Comparison of ENCODE assay signal across 39 cellular contexts in genomic region chr2:11940121-11940743, GRCh38.
"Had no signal": no experiment of that assay in that cellular context is flagged by ENCODE, and none has a peak within 500 bp of the region (broad histone marks: within the 10 kb centered on the region; RNA-seq: fewer than 3 reads in every experiment).

No MANE protein-coding gene starts in this region.

- H3K4me3 Mint-ChIP-seq: activated CD8-positive, alpha-beta T cell treated with anti-CD3 and anti-CD28 coated beads for 36 hours; activated naive CD8-positive, alpha-beta T cell treated with anti-CD3 and anti-CD28 coated beads for 36 hours; activated T-cell treated with anti-CD3 and anti-CD28 coated beads, Interleukin-2, amount 50 U/mL, for 72 hours; activated T-helper 17 cell treated with anti-CD3 and anti-CD28 coated beads, Interleukin-2, amount 50 U/mL, for 72 hours; central memory CD8-positive, alpha-beta T cell; T-helper 1 cell treated with Interleukin-12 subunit alpha and Interleukin-12 subunit beta and Interleukin-4 antibody, amounts not matched to agents 30 μg/mL and 1 μg/mL, for 36 hours; T-helper 2 cell treated with Interferon-gamma antibody and Interleukin-4, amounts not matched to agents 5 μg/mL and 100 μg/mL, for 36 hours had no signal

- H3K27ac ChIP-seq: brain microvascular endothelial cell, cardiac muscle cell, PC-9, RWPE1, SK-N-MC, WERI-Rb-1 had no signal

- H2AFZ ChIP-seq: PC-9 had no signal

- H3K4me3 ChIP-seq: cardiac muscle cell, PC-9, SK-N-MC had no signal

- H3K9me3 Mint-ChIP-seq: activated CD8-positive, alpha-beta T cell treated with anti-CD3 and anti-CD28 coated beads for 36 hours; activated naive CD8-positive, alpha-beta T cell treated with anti-CD3 and anti-CD28 coated beads for 36 hours; activated T-cell treated with anti-CD3 and anti-CD28 coated beads, Interleukin-2, amount 50 U/mL, for 72 hours; activated T-helper 17 cell treated with anti-CD3 and anti-CD28 coated beads, Interleukin-2, amount 50 U/mL, for 72 hours; central memory CD8-positive, alpha-beta T cell; T-helper 1 cell treated with Interleukin-12 subunit alpha and Interleukin-12 subunit beta and Interleukin-4 antibody, amounts not matched to agents 30 μg/mL and 1 μg/mL, for 36 hours; T-helper 2 cell treated with Interferon-gamma antibody and Interleukin-4, amounts not matched to agents 5 μg/mL and 100 μg/mL, for 36 hours had no signal

- ATAC-seq: activated CD8-positive, alpha-beta T cell treated with anti-CD3 and anti-CD28 coated beads for 36 hours; activated T-cell treated with anti-CD3 and anti-CD28 coated beads, Interleukin-2, amount 50 U/mL, for 72 hours; activated T-helper 17 cell treated with anti-CD3 and anti-CD28 coated beads, Interleukin-2, amount 50 U/mL, for 72 hours; Right ventricle myocardium inferior had no signal

- H3K27me3 Mint-ChIP-seq: activated CD8-positive, alpha-beta T cell treated with anti-CD3 and anti-CD28 coated beads for 36 hours; activated naive CD8-positive, alpha-beta T cell treated with anti-CD3 and anti-CD28 coated beads for 36 hours; activated T-helper 17 cell treated with anti-CD3 and anti-CD28 coated beads, Interleukin-2, amount 50 U/mL, for 72 hours; central memory CD8-positive, alpha-beta T cell had no signal

- H3K4me2 ChIP-seq: PC-9 had no signal

- H3K36me3 ChIP-seq: brain microvascular endothelial cell, cardiac muscle cell, WERI-Rb-1 had no signal

- H3K27me3 ChIP-seq: brain microvascular endothelial cell, cardiac muscle cell had no signal

- FAIRE-seq: RCC 7860, TTC549 had no signal

- H3K27ac Mint-ChIP-seq: activated CD8-positive, alpha-beta T cell treated with anti-CD3 and anti-CD28 coated beads for 36 hours; activated naive CD8-positive, alpha-beta T cell treated with anti-CD3 and anti-CD28 coated beads for 36 hours; activated T-cell treated with anti-CD3 and anti-CD28 coated beads, Interleukin-2, amount 50 U/mL, for 72 hours; activated T-helper 17 cell treated with anti-CD3 and anti-CD28 coated beads, Interleukin-2, amount 50 U/mL, for 72 hours; T-helper 1 cell treated with Interleukin-12 subunit alpha and Interleukin-12 subunit beta and Interleukin-4 antibody, amounts not matched to agents 30 μg/mL and 1 μg/mL, for 36 hours; T-helper 2 cell treated with Interferon-gamma antibody and Interleukin-4, amounts not matched to agents 5 μg/mL and 100 μg/mL, for 36 hours had no signal

- DNase-seq: activated CD4-positive, alpha-beta T cell treated with anti-CD3 and anti-CD28 coated beads for 1 hour; activated CD4-positive, alpha-beta T cell treated with anti-CD3 and anti-CD28 coated beads for 48 hours; activated CD4-positive, alpha-beta T cell treated with anti-CD3 and anti-CD28 coated beads, Interleukin-2, amount 50 U/mL, for 4 hours; activated CD4-positive, CD25-positive, alpha-beta regulatory T cell; activated CD8-positive, alpha-beta T cell treated with anti-CD3 and anti-CD28 coated beads for 36 hours; activated effector memory CD4-positive, alpha-beta T cell treated with anti-CD3 and anti-CD28 coated beads, Interleukin-2, amount 50 U/mL, for 16 hours; activated naive CD4-positive, alpha-beta T cell; activated naive CD4-positive, alpha-beta T cell treated with anti-CD3 and anti-CD28 coated beads, Interleukin-2, amount 50 U/mL, for 16 hours; activated naive CD8-positive, alpha-beta T cell treated with anti-CD3 and anti-CD28 coated beads for 36 hours; activated T-cell treated with anti-CD3 and anti-CD28 coated beads, Interleukin-2, amount 50 U/mL, for 1 hour; activated T-cell treated with anti-CD3 and anti-CD28 coated beads, Interleukin-2, amount 50 U/mL, for 72 hours; amniotic stem cell; aorta; brain microvascular endothelial cell; KG1; NCI-H1092 treated with DMSO at 0.1 percent for 48 hours; NCI-H1417; NCI-H146; NCI-H187; NCI-H2029 treated with DMSO at 0.1 percent for 48 hours; NCI-H2107; NCI-H2171; NCI-H510A; NCI-H526; NCI-H748 treated with DMSO at 0.1 percent for 48 hours; NK-92 treated with Interleukin-12 subunit alpha and Interleukin-12 subunit beta, amount 100 ng/mL, for 24 hours; PC-9; SIG-M5; WERI-Rb-1 had no signal
